1 cellular context compared by ENCODE assay signal in the genomic region with DNA sequence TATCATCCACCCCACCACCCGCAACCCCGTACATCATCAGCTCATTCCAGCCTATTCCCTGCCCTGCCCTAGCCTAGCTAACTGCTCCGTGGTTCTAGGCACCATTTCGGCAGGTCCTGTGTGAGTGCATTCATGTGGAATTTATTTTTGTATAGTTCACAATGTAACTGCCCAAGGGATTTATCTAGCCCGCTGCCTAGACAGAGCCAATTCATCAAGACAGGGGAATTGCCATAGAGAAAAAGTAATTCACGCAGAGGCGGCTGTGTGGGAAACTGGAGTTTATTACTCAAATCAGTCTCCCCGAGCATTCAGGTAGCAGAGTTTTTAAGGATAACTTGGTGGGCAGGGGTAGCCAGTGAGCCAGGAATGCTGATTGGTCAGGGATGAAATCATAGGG.
TF ChIP-seq lines count a peak whose summit lies in the region.

No MANE protein-coding gene starts in this region.

TF ChIP-seq in H1, 55 proteins besides CTCF, POLR2A, EP300 and RAD21:
- TF ChIP-seq TCF12 (IDR thresholded peaks at IDR 0.05; ENCODE audit: low read depth, low read length) (no peak), SUZ12 (IDR thresholded peaks at IDR 0.05; ENCODE audit: low read length) (no peak)
TF ChIP-seq in H1: peak in this region for 0.
